In genomic region chr18:59056706-59057492, GRCh38 we compare ENCODE assay signal across 8 cellular contexts.
A peak's percentile ranks its signal among the peaks of the same experiment; 100 is the strongest.
DNase-seq lines count a peak whose midpoint lies in the region; ATAC-seq, FAIRE-seq and TF ChIP-seq lines count a peak whose summit lies in the region.

No MANE protein-coding gene starts in this region.

- H3K4me3 ChIP-seq in AG04450 (ENCODE audit: low read depth, low read length), result no peak overlapping the region
- H3K4me3 ChIP-seq in IMR-90 (ENCODE audit: insufficient read depth, low read depth, low read length), result no peak overlapping the region
- no peak overlapping the region for H3K4me3 ChIP-seq in Peyer's patch
- H3K4me3 ChIP-seq in spleen, result no peak overlapping the region

- peak; percentile 87 for ATAC-seq in IMR-90 (ENCODE audit: low read depth)
- no peak for ATAC-seq in HG02571 (IDR thresholded peaks at IDR 0.05; ENCODE audit: unreplicated experiment)

- H3K4ac ChIP-seq in IMR-90 (ENCODE audit: low read depth, low read length), result peak overlapping the region; percentile 34

- H2BK20ac ChIP-seq in IMR-90 (ENCODE audit: low read depth, low read length), result peak overlapping the region; percentile 72

- CTCF ChIA-PET in AG04450 (lab: Charles Lee) (interaction anchor here (0.8 to 4.6 kb wide), 10 partner anchors 12 to 288 kb away, joined by 3 to 27 read pairs (median 4); no protein-coding TSS in a partner anchor), IMR-90 (lab: Yijun Ruan, JAX) (interaction anchor here (0.6 to 1.0 kb wide), 3 partner anchors 14 to 268 kb away, joined by 3 read pairs; no protein-coding TSS in a partner anchor)

- H3K23ac ChIP-seq in IMR-90 (ENCODE audit: low read depth, low read length), result no peak overlapping the region

- no peak for TF ChIP-seq POLR2A in GM12892 (IDR thresholded peaks at IDR 0.05; ENCODE audit: low read depth, low read length)
- no peak for TF ChIP-seq POLR2A in IMR-90 (IDR thresholded peaks at IDR 0.05; ENCODE audit: low read depth, low read length)
- no peak for TF ChIP-seq POLR2A in Peyer's patch (IDR thresholded peaks at IDR 0.05)
- no peak for TF ChIP-seq POLR2A in spleen (IDR thresholded peaks at IDR 0.05)

- no peak overlapping the region for H2BK5ac ChIP-seq in IMR-90 (ENCODE audit: low read depth, low read length, poor library complexity, severe bottlenecking)

- H3K18ac ChIP-seq in IMR-90 (ENCODE audit: low read depth, low read length), result no peak overlapping the region

- H3K27me3 ChIP-seq in AG04450 (ENCODE audit: control insufficient read depth, insufficient read depth, low read length) (no peaks in the 10 kb centered on the region), IMR-90 (ENCODE audit: control insufficient read depth, insufficient read depth, low read length) (no peaks in the 10 kb centered on the region), Peyer's patch (no peaks in the 10 kb centered on the region), spleen (replicated peaks in 1 of 7) (peaks cover 0 to under 1% (median 0%) of the 10 kb centered on the region in 7 donors)

- H3K56ac ChIP-seq in IMR-90 (ENCODE audit: extremely low read depth, insufficient read depth, low read length), result no peak overlapping the region

- no peaks in the 10 kb centered on the region for H3K36me3 ChIP-seq in IMR-90 (ENCODE audit: control insufficient read depth, insufficient read depth, low read length)
- no peaks in the 10 kb centered on the region for H3K36me3 ChIP-seq in Peyer's patch
- no peaks in the 10 kb centered on the region for H3K36me3 ChIP-seq in spleen

- 90% methylated on average over 7 of the region's 15 CpGs; no CpG with 5 or more reads in 1 of the 2 experiments for WGBS in IMR-90 (ENCODE audit: extremely low coverage in 2 of 2, insufficient read length in 1 of 2), 2 experiments
- 52 to 79% (median 63%) methylated on average over 15 of the region's 15 CpGs for WGBS in spleen, 5 donors

- no peak overlapping the region for H3K9ac ChIP-seq in IMR-90 (ENCODE audit: low read depth, low read length)

- DNase-seq in AG04450 (ENCODE audit: low read depth, low spot score) (peak; percentile 15), GM12892 (ENCODE audit: insufficient read length) (peak; percentile 32), IMR-90 (peak; percentile 68), Peyer's patch (peak in 2 of 3 donors; percentile 66 to 86), astrocyte of the hippocampus (ENCODE audit: low read depth, low spot score) (peak; percentile 80), hypothalamus (lab: John Stamatoyannopoulos, UW) (peak in 44 of 51 donors; percentile 2 to 88 (median 59)), spleen (peak; percentile 90)

- no peak overlapping the region for H4K91ac ChIP-seq in IMR-90 (ENCODE audit: insufficient read depth, low read depth, low read length)

- H3K9me3 ChIP-seq in AG04450 (ENCODE audit: control insufficient read depth, insufficient read depth, low read length) (no peaks in the 10 kb centered on the region), IMR-90 (ENCODE audit: control insufficient read depth, insufficient read depth, low read length) (no peaks in the 10 kb centered on the region), Peyer's patch (no peaks in the 10 kb centered on the region), spleen (no peaks in the 10 kb centered on the region)

- peak; percentile 95 for FAIRE-seq in GM12892 (lab: Jason Lieb, UNC)

- H3K4me2 ChIP-seq in IMR-90 (ENCODE audit: low read depth, low read length), result no peak overlapping the region

- POLR2A ChIA-PET in AG04450 (lab: Yijun Ruan, JAX) (no interaction called here), IMR-90 (lab: Charles Lee; ENCODE audit: unreplicated experiment) (no interaction called here)

- peak overlapping the region; percentile 52 for H2AFZ ChIP-seq in IMR-90 (replicated peaks; ENCODE audit: low read length, poor library complexity)

- no TSS peak for BruUV-seq in IMR-90 (replicated peaks; lab: Mats Ljungman, UMichigan)

- in situ Hi-C loops in IMR-90 (cut with MboI; ENCODE audit: low sequenced_read_pairs), result loop anchor here (5.0 kb wide), 1 partner anchor 270 kb away; no protein-coding TSS in a partner anchor

- H2AK9ac ChIP-seq in IMR-90 (replicated peaks; ENCODE audit: low read depth, low read length, poor library complexity), result no peak overlapping the region

- H2BK15ac ChIP-seq in IMR-90 (ENCODE audit: low read depth, low read length), result no peak overlapping the region; the same call in 2 of the 3 replicates

- peak overlapping the region in 1 of 2 experiments; percentile 55; a peak in 1 of 4 replicates for H4K8ac ChIP-seq in IMR-90 (ENCODE audit: low read depth in 2 of 2, low read length in 2 of 2)

- no peaks in the 10 kb centered on the region for H3K79me1 ChIP-seq in IMR-90 (ENCODE audit: low read depth in 1 of 2, low read length in 2 of 2)

- H3K27ac ChIP-seq in AG04450 (ENCODE audit: low read depth, low read length) (no peak overlapping the region), IMR-90 (ENCODE audit: insufficient read depth, low read length) (no peak overlapping the region), Peyer's patch (no peak overlapping the region), spleen (peak overlapping the region in 1 of 8 donors; percentile 5)

- no peak overlapping the region for H3K14ac ChIP-seq in IMR-90 (replicated peaks; ENCODE audit: low read depth, low read length)

- H2AK5ac ChIP-seq in IMR-90 (ENCODE audit: low read depth, low read length), result peak overlapping the region; percentile 79

- no peak overlapping the region for H4K5ac ChIP-seq in IMR-90 (ENCODE audit: low read depth, low read length)

- intact Hi-C loops in IMR-90 (cut with micrococcal nuclease) (loop anchor here (1.0 kb wide), 2 partner anchors 272 to 276 kb away; no protein-coding TSS in a partner anchor), spleen (cut with DNase I; ENCODE audit: low total_unique reads) (loop anchor here (5.0 kb wide), 1 partner anchor 275 kb away; no protein-coding TSS in a partner anchor)

- no peaks in the 10 kb centered on the region for H4K20me1 ChIP-seq in IMR-90 (ENCODE audit: insufficient read depth, low read length)

- no peaks in the 10 kb centered on the region; the same call in 1 of the 2 replicates for H3K9me1 ChIP-seq in IMR-90 (ENCODE audit: insufficient read depth, low read length)

- TF ChIP-seq CTCF in AG04450 (IDR thresholded peaks at IDR 0.05; ENCODE audit: low read depth, low read length) (peak; percentile 82), IMR-90 (conservative IDR thresholded peaks at IDR 0.05; ENCODE audit: low read depth, low read length) (peak; percentile 88), Peyer's patch (IDR thresholded peaks at IDR 0.05) (peak; percentile 47 to 76 (median 66)), spleen (IDR thresholded peaks at IDR 0.05 in 8 of 11, conservative IDR thresholded peaks at IDR 0.05 in 3 of 11) (peak in 10 of 11 experiments; percentile 55 to 91 (median 84))

- peak; percentile 96 for TF ChIP-seq RAD21 in IMR-90 (IDR thresholded peaks at IDR 0.05; ENCODE audit: low read length)

- peaks cover 2% of the 10 kb centered on the region; the same call in 1 of the 2 replicates for H3K4me1 ChIP-seq in IMR-90 (ENCODE audit: control insufficient read depth, insufficient read depth, low read length)
- no peaks in the 10 kb centered on the region for H3K4me1 ChIP-seq in Peyer's patch
- peaks cover 0 to 13% (median 7%) of the 10 kb centered on the region in 6 donors for H3K4me1 ChIP-seq in spleen

- dilution Hi-C loops in IMR-90 (cut with HindIII; ENCODE audit: low sequenced_read_pairs, unreplicated experiment), result loop anchor here (25.0 kb wide), 1 partner anchor 270 kb away; no protein-coding TSS in a partner anchor

- H2BK120ac ChIP-seq in IMR-90 (ENCODE audit: low read depth, low read length), result peak overlapping the region; percentile 33

TF ChIP-seq in IMR-90, 13 proteins besides CTCF, POLR2A, EP300 and RAD21:
- TF ChIP-seq FOS (IDR thresholded peaks at IDR 0.05; ENCODE audit: low read depth, low read length) (no peak), SMC3 (IDR thresholded peaks at IDR 0.05; ENCODE audit: low read depth, low read length) (peak; percentile 91)
TF ChIP-seq in IMR-90: peak in this region for 1.

Comparison
In these comparisons a context has a peak if more than half of its experiments do, and no peak if none do; other contexts are left out.
1. DNase-seq: peak in every context shown above with its lines; median percentile 90 in spleen; 80 in astrocyte of the hippocampus; 76 in Peyer's patch; 68 in IMR-90; 59 in hypothalamus; 32 in GM12892; 15 in AG04450.